11 cellular contexts compared by ENCODE assay signal in genomic region chr21:16302851-16303282, GRCh38.
DNase-seq lines count a peak whose midpoint lies in the region; ATAC-seq and TF ChIP-seq lines count a peak whose summit lies in the region.
"Had no signal": no experiment of that assay in that cellular context is flagged by ENCODE, and none has a peak within 500 bp of the region (broad histone marks: within the 10 kb centered on the region; RNA-seq: fewer than 3 reads in every experiment).

No MANE protein-coding gene starts in this region.

- H3K4me2 ChIP-seq in GM23248 (ENCODE audit: unreplicated experiment) (peak overlapping the region; percentile 55), hepatocyte (no peak overlapping the region), PC-3 (ENCODE audit: low read length) (no peak overlapping the region)

- H3K9me3 ChIP-seq in GM23248 (ENCODE audit: low read depth) (no peaks in the 10 kb centered on the region), body of pancreas (no peaks in the 10 kb centered on the region), hepatocyte (ENCODE audit: low read depth) (no peaks in the 10 kb centered on the region), PC-3 (ENCODE audit: low read length) (no peaks in the 10 kb centered on the region)

- H3K79me2 ChIP-seq in GM23248 (ENCODE audit: insufficient read depth) (peaks cover 42% of the 10 kb centered on the region), hepatocyte (no peaks in the 10 kb centered on the region), PC-3 (ENCODE audit: low read length) (no peaks in the 10 kb centered on the region)

- TF ChIP-seq POLR2A in body of pancreas (IDR thresholded peaks at IDR 0.05) = no peak

- H3K36me3 ChIP-seq in GM23248 (ENCODE audit: low read depth) = no peaks in the 10 kb centered on the region
- no peaks in the 10 kb centered on the region for H3K36me3 ChIP-seq in body of pancreas (replicated peaks in 1 of 2; ENCODE audit: insufficient read depth in 1 of 2, low read depth in 2 of 2)
- no peaks in the 10 kb centered on the region for H3K36me3 ChIP-seq in hepatocyte (replicated peaks; ENCODE audit: insufficient read depth, low read depth)
- no peaks in the 10 kb centered on the region for H3K36me3 ChIP-seq in PC-3 (ENCODE audit: low read depth, low read length)

- no TSS peak for BruUV-seq in PC-3 (replicated peaks; lab: Mats Ljungman, UMichigan)

- peak; percentile 35 for ATAC-seq in body of pancreas
- no peak for ATAC-seq in HG02970 (IDR thresholded peaks at IDR 0.05; ENCODE audit: low FRiP score, unreplicated experiment)
- no peak for ATAC-seq in PC-3
- no peak for ATAC-seq in activated CD4-positive, CD25-positive, alpha-beta regulatory T cell treated with anti-CD3 and anti-CD28 coated beads, Interleukin-2, amount 50 U/mL, for 24 hours

- WGBS in GM23248 (ENCODE audit: low coverage in 1 of 2, low lambda C conversion rate in 2 of 2, missing lambda C conversion rate in 2 of 2), 2 experiments = 21% methylated on average over 4 of the region's 4 CpGs
- WGBS in body of pancreas, 2 donors = 56 to 58% methylated on average over 4 of the region's 4 CpGs
- WGBS in hepatocyte (ENCODE audit: low lambda C conversion rate, missing lambda C conversion rate) = 64% methylated on average over 4 of the region's 4 CpGs

- peak overlapping the region; percentile 70 for H2AFZ ChIP-seq in GM23248
- no peak overlapping the region for H2AFZ ChIP-seq in hepatocyte
- no peak overlapping the region for H2AFZ ChIP-seq in PC-3 (ENCODE audit: low read length)

- H3K9ac ChIP-seq in GM23248 (peak overlapping the region; percentile 38), PC-3 (ENCODE audit: low read length) (no peak overlapping the region)

- H3F3A ChIP-seq in GM23248 (ENCODE audit: insufficient read depth) (0 out of 2 replicates have a peak, but pooled peaks cover 3% of the 10 kb centered on the region), PC-3 (ENCODE audit: low read length, unreplicated experiment) (no peaks in the 10 kb centered on the region)

- no peaks in the 10 kb centered on the region for H3K27me3 ChIP-seq in GM23248 (replicated peaks; ENCODE audit: insufficient read depth)
- no peaks in the 10 kb centered on the region for H3K27me3 ChIP-seq in body of pancreas
- H3K27me3 ChIP-seq in hepatocyte = no peaks in the 10 kb centered on the region
- H3K27me3 ChIP-seq in PC-3 (ENCODE audit: low read length) = peaks cover 42% of the 10 kb centered on the region

- no peaks in the 10 kb centered on the region for H4K20me1 ChIP-seq in GM23248 (ENCODE audit: insufficient read depth)
- H4K20me1 ChIP-seq in hepatocyte (ENCODE audit: insufficient read depth, poor library complexity, severe bottlenecking) = no peaks in the 10 kb centered on the region
- H4K20me1 ChIP-seq in PC-3 (ENCODE audit: low read length) = no peaks in the 10 kb centered on the region

- DNase-seq in GM23248 = peak; percentile 72
- DNase-seq in body of pancreas = peak in 3 of 4 donors; percentile 19 to 29 (median 24)
- peak; percentile 14 for DNase-seq in hepatocyte (ENCODE audit: low spot score)
- DNase-seq in skeletal muscle cell (ENCODE audit: low read depth) = peak; percentile 45
- no peak for DNase-seq in PC-3
- DNase-seq in NCI-H2196 treated with DMSO at 0.1 percent for 48 hours (lab: John Stamatoyannopoulos, UW; ENCODE audit: unreplicated experiment) = no peak
- DNase-seq: activated effector memory CD4-positive, alpha-beta T cell treated with Interleukin-2 at 50 U/mL for 16 hours; DMS79 treated with DMSO at 0.1 percent for 48 hours; NCI-H187 had no signal

- POLR2A ChIA-PET in PC-3 (lab: Charles Lee; ENCODE audit: unreplicated experiment) = no interaction called here

- in situ Hi-C loops in GM23248 (cut with MboI) = loop anchor here (10.0 kb wide), 1 partner anchor 108 kb away; no protein-coding TSS in a partner anchor

- no peaks in the 10 kb centered on the region for H3K9me2 ChIP-seq in GM23248 (ENCODE audit: insufficient read depth)
- no peaks in the 10 kb centered on the region for H3K9me2 ChIP-seq in hepatocyte (replicated peaks; ENCODE audit: insufficient read depth)
- no peaks in the 10 kb centered on the region for H3K9me2 ChIP-seq in PC-3 (replicated peaks; ENCODE audit: low read length)

- CTCF ChIA-PET in PC-3 (lab: Charles Lee) = interaction anchor here (0.7 kb wide), 1 partner anchor 277 kb away, joined by 4 read pairs; no protein-coding TSS in a partner anchor

- H3K27ac ChIP-seq in GM23248 (peak overlapping the region; percentile 69), body of pancreas (no peak overlapping the region), hepatocyte (no peak overlapping the region), PC-3 (ENCODE audit: low read length) (no peak overlapping the region)

- H3K4me1 ChIP-seq in GM23248 (ENCODE audit: insufficient read depth) (peaks cover 27% of the 10 kb centered on the region), body of pancreas (no peaks in the 10 kb centered on the region), hepatocyte (ENCODE audit: insufficient read depth) (no peaks in the 10 kb centered on the region), PC-3 (ENCODE audit: insufficient read depth, low read length) (no peaks in the 10 kb centered on the region)

- TF ChIP-seq CTCF in body of pancreas (IDR thresholded peaks at IDR 0.05) = no peak
- no peak for TF ChIP-seq CTCF in hepatocyte (IDR thresholded peaks at IDR 0.05; ENCODE audit: poor library complexity)
- TF ChIP-seq CTCF in PC-3 (conservative IDR thresholded peaks at IDR 0.05; ENCODE audit: low read depth, low read length) = no peak

- intact Hi-C loops in body of pancreas (cut with DNase I) = no loop called here
- intact Hi-C loops in PC-3 (cut with micrococcal nuclease) = no loop called here

- H3K4me3 ChIP-seq in GM23248 = peak overlapping the region; percentile 32; the same call in 1 of the 2 replicates
- no peak overlapping the region for H3K4me3 ChIP-seq in body of pancreas
- H3K4me3 ChIP-seq in hepatocyte = no peak overlapping the region
- H3K4me3 ChIP-seq in skeletal muscle cell (ENCODE audit: low read depth, low read length) = no peak overlapping the region
- no peak overlapping the region for H3K4me3 ChIP-seq in PC-3 (ENCODE audit: low read length)

Comparison
In these comparisons a context has a peak if more than half of its experiments do, and no peak if none do; other contexts are left out.
1. DNase-seq: peak in GM23248 (single experiment), body of pancreas (3 of 4), hepatocyte (single experiment) and skeletal muscle cell (single experiment); none in PC-3 (single experiment) and NCI-H2196 treated with DMSO at 0.1 percent for 48 hours (single experiment).